Comparison of ENCODE assay signal across 28 cellular contexts in the genomic region with DNA sequence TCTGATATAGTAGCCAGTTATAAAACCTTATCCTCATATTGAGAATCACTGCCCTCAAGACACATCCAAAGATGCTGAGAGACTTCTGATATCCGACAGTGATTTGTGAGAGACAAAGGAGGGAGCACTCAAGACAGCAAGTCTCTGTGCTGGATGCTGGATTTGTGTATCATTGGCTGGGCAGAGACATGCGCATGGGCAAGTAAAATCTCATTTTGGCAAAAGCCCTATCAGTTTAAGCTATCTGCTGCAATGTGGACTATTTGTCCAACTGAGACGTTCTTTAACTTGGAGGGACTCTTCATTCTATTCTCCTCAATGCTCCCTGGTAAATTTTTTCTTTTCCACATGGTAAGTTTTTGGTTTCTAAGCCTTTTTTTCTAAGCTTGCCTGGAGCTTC.
"Had no signal": no experiment of that assay in that cellular context is flagged by ENCODE, and none has a peak within 500 bp of the region (broad histone marks: within the 10 kb centered on the region; RNA-seq: fewer than 3 reads in every experiment).

No MANE protein-coding gene starts in this region.

- H3K4me1 ChIP-seq: colonic mucosa, esophagus muscularis mucosa, esophagus squamous epithelium, foreskin keratinocyte, gastrocnemius medialis, gastroesophageal sphincter, heart left ventricle had no signal

- H3K36me3 ChIP-seq: colonic mucosa, esophagus muscularis mucosa, esophagus squamous epithelium, gastrocnemius medialis, gastroesophageal sphincter, heart left ventricle, heart right ventricle had no signal

- ATAC-seq: effector memory CD8-positive, alpha-beta T cell; esophagus mucosa; foreskin keratinocyte; gastrocnemius medialis; gastroesophageal sphincter; heart left ventricle; heart right ventricle had no signal

- H3K27ac ChIP-seq: colonic mucosa, coronary artery, dorsolateral prefrontal cortex, epithelial cell of prostate, esophagus muscularis mucosa, esophagus squamous epithelium, foreskin keratinocyte, gastrocnemius medialis, gastroesophageal sphincter, heart left ventricle, heart right ventricle had no signal

- H3K4me3 ChIP-seq: colonic mucosa, coronary artery, dorsolateral prefrontal cortex, esophagus muscularis mucosa, esophagus squamous epithelium, gastrocnemius medialis, gastroesophageal sphincter, heart left ventricle, heart right ventricle had no signal

- H3K9me3 ChIP-seq: colonic mucosa, esophagus muscularis mucosa, esophagus squamous epithelium, gastrocnemius medialis, gastroesophageal sphincter, heart left ventricle, heart right ventricle had no signal

- H3K27me3 ChIP-seq: colonic mucosa, dorsolateral prefrontal cortex, esophagus muscularis mucosa, esophagus squamous epithelium, foreskin keratinocyte, gastrocnemius medialis, gastroesophageal sphincter, heart left ventricle, heart right ventricle had no signal

- FAIRE-seq: colon, endometrium, endothelial cell of umbilical vein, frontal cortex had no signal

- DNase-seq: colonic mucosa; cortex of kidney; dermis blood vessel endothelial cell; dorsolateral prefrontal cortex; effector CD4-positive, alpha-beta T cell; effector CD8-positive, alpha-beta T cell; effector memory CD4-positive, alpha-beta T cell; effector memory CD8-positive, alpha-beta T cell; endodermal cell; erythroblast; esophagus squamous epithelium; foreskin fibroblast; foreskin keratinocyte; foreskin melanocyte; gastrocnemius medialis; glutamatergic neuron; head of caudate nucleus; heart left ventricle; heart right ventricle had no signal
